Comparison of ENCODE assay signal across 2 cellular contexts in genomic region chr18:58416014-58416703, GRCh38.
TF ChIP-seq lines count a peak whose summit lies in the region.

No MANE protein-coding gene starts in this region.

TF ChIP-seq in IMR-90, 13 proteins besides CTCF, POLR2A, EP300 and RAD21:
- TF ChIP-seq MAZ (IDR thresholded peaks at IDR 0.05; ENCODE audit: borderline replicate concordance, low read depth, low read length) = no peak

TF ChIP-seq in H1, 55 proteins besides CTCF, POLR2A, EP300 and RAD21:
- no peak for TF ChIP-seq CHD1 (IDR thresholded peaks at IDR 0.05; ENCODE audit: low read depth, low read length)
- no peak for TF ChIP-seq SRF (IDR thresholded peaks at IDR 0.05; ENCODE audit: low read depth, low read length)
- no peak for TF ChIP-seq RBBP5 (IDR thresholded peaks at IDR 0.05; ENCODE audit: borderline replicate concordance, low read depth, low read length)
- no peak for TF ChIP-seq NANOG (IDR thresholded peaks at IDR 0.05; ENCODE audit: insufficient read depth, low read depth, low read length, poor library complexity, severe bottlenecking)
- no peak for TF ChIP-seq SIX5 (IDR thresholded peaks at IDR 0.05; ENCODE audit: low read depth, low read length)
- no peak for TF ChIP-seq ATF2 (IDR thresholded peaks at IDR 0.05; ENCODE audit: low read length)
- TF ChIP-seq EZH2 (IDR thresholded peaks at IDR 0.05; ENCODE audit: low read depth, low read length, severe bottlenecking) = no peak
- TF ChIP-seq SIRT6 (IDR thresholded peaks at IDR 0.05; ENCODE audit: low read length) = no peak
- TF ChIP-seq MAFK (IDR thresholded peaks at IDR 0.05; ENCODE audit: low read depth, low read length) = no peak
- TF ChIP-seq USF2 (IDR thresholded peaks at IDR 0.05; ENCODE audit: low read length) = no peak
- no peak for TF ChIP-seq POU5F1 (IDR thresholded peaks at IDR 0.05; ENCODE audit: low read depth, low read length)
- TF ChIP-seq ATF3 (IDR thresholded peaks at IDR 0.05; ENCODE audit: insufficient read depth, low read depth, low read length) = no peak
- TF ChIP-seq RXRA (IDR thresholded peaks at IDR 0.05; ENCODE audit: insufficient read depth, low read depth, low read length) = no peak
- no peak for TF ChIP-seq GTF2F1 (IDR thresholded peaks at IDR 0.05; ENCODE audit: borderline replicate concordance, low read depth, low read length)
- no peak for TF ChIP-seq E2F6 (IDR thresholded peaks at IDR 0.05)
- no peak for TF ChIP-seq JUN (IDR thresholded peaks at IDR 0.05; ENCODE audit: low read depth, low read length)
